ENCODE assay signal across 8 cellular contexts in the genomic region with DNA sequence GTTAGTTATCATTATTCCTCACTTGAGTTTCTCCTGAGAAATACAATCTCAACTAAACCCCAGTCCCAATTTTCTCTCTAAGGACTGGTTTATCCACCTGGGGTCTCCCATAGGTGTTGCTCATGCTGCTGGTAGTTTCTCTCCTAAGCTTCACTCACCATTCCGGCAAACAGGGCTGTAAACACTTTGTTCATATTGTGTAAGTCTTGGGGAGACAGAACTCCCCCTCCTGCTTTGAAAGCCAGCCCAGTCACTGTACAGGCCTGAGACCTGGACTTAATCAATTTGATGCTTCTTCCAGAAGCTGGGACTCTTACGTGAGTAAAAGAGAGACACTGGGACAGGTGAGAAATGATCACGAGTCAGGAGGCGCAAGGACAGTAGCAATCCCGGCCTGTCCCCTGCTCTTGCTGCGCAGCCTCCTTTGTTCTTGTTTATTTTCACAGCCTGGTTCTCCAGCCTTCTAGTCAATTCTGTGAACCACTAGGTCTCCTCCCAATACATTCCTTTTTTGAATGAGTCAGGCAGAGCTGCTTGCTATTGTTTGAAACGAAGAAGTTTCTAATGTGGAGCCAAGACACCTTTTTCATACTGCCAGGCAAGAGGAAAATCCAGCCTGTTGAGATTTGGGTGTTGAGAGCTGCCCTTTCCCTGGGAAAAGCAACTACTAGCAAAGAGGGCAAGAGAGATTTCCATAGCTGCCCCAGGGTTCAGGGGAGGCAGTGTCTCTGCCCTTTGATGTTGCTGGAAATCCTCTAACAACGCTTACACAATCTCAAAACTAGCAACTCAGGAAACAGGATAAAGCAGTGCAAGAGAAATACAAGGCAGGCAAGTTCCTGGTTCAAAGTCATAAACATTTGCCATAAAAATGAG. TPM values are rescaled to one million over a fixed set of nuclear protein-coding genes. Genes with fewer than 3 reads are reported as not detected.
DNase-seq lines count a peak whose midpoint lies in the region; TF ChIP-seq lines count a peak whose summit lies in the region.
"Had no signal": no experiment of that assay in that cellular context is flagged by ENCODE, and none has a peak within 500 bp of the region (broad histone marks: within the 10 kb centered on the region; RNA-seq: fewer than 3 reads in every experiment).

No MANE protein-coding gene starts in this region.

- peaks cover 6 to 42% (median 15%) of the 10 kb centered on the region in 4 donors for H3K4me1 ChIP-seq in liver (ENCODE audit: control insufficient read depth in 4 of 4, insufficient read depth in 4 of 4, low read length in 3 of 4)

- TF ChIP-seq CTCF in NB4 (IDR thresholded peaks at IDR 0.05; ENCODE audit: low read depth, low read length) (no peak), liver (IDR thresholded peaks at IDR 0.05; ENCODE audit: low read depth, low read length, missing input control) (no peak)

- H3K27ac ChIP-seq in liver (ENCODE audit: low read depth in 1 of 2, low read length in 2 of 2) (peak overlapping the region; percentile 91 to 98), temporal lobe (ENCODE audit: low read depth, low read length) (peak overlapping the region; percentile 70)

- no peaks in the 10 kb centered on the region for H3K9me3 ChIP-seq in liver (ENCODE audit: control insufficient read depth in 4 of 4, low read length in 3 of 4)

- DNase-seq in NB4 (ENCODE audit: low read depth) (peak; percentile 33), dedifferentiated amniotic fluid mesenchymal stem cell (ENCODE audit: extremely low spot score) (peak; percentile 47), DMS153 treated with DMSO at 0.1 percent for 48 hours (lab: John Stamatoyannopoulos, UW; ENCODE audit: unreplicated experiment) (no peak), OCI-M1 (lab: John Stamatoyannopoulos, UW) (no peak), cortex of kidney (lab: John Stamatoyannopoulos, UW) (no peak)
- DNase-seq: NCI-H524 had no signal

- peak; percentile 51 to 54 for TF ChIP-seq RAD21 in liver (IDR thresholded peaks at IDR 0.05)

- H3K36me3 ChIP-seq in liver (ENCODE audit: control insufficient read depth in 4 of 4, insufficient read depth in 3 of 4, low read depth in 1 of 4, low read length in 3 of 4), result no peaks in the 10 kb centered on the region

- H3K9ac ChIP-seq in liver (ENCODE audit: low read depth in 1 of 2, low read length in 2 of 2), result peak overlapping the region; percentile 58 to 70

- H3K27me3 ChIP-seq in liver (ENCODE audit: control insufficient read depth in 4 of 4, insufficient read depth in 4 of 4, low read length in 3 of 4), result no peaks in the 10 kb centered on the region

- no peak overlapping the region for H3K4me3 ChIP-seq in NB4 (ENCODE audit: low read depth, low read length)
- no peak overlapping the region for H3K4me3 ChIP-seq in liver (ENCODE audit: low read depth in 1 of 3, low read length in 3 of 3)

- 24% methylated on average over 8 of the region's 8 CpGs for WGBS in liver

- no peak for TF ChIP-seq POLR2A in NB4 (IDR thresholded peaks at IDR 0.05; ENCODE audit: extremely low read depth, insufficient read length)

TF ChIP-seq in liver, 16 proteins besides CTCF, POLR2A, EP300 and RAD21:
- TF ChIP-seq TAF1 (conservative IDR thresholded peaks at IDR 0.05) (peak; percentile 75), HNF4A (conservative IDR thresholded peaks at IDR 0.05) (peak; percentile 88 to 94), HNF4G (IDR thresholded peaks at IDR 0.05) (peak; percentile 68), FOXA1 (IDR thresholded peaks at IDR 0.05) (no peak), RXRA (IDR thresholded peaks at IDR 0.05) (peak; percentile 92 to 95), NR2F2 (IDR thresholded peaks at IDR 0.05) (no peak), FOXA2 (IDR thresholded peaks at IDR 0.05) (peak; percentile 61), JUND (IDR thresholded peaks at IDR 0.05) (peak in 1 of 2 donors; percentile 82), EGR1 (IDR thresholded peaks at IDR 0.05; ENCODE audit: low read depth in 2 of 2) (peak in 1 of 2 donors; percentile 82), GABPA (IDR thresholded peaks at IDR 0.05 in 1 of 2, conservative IDR thresholded peaks at IDR 0.05 in 1 of 2) (peak in 1 of 2 donors; percentile 58), SP1 (IDR thresholded peaks at IDR 0.05) (peak; percentile 95), YY1 (IDR thresholded peaks at IDR 0.05) (peak; percentile 88)
- TF ChIP-seq, protein P1, sequence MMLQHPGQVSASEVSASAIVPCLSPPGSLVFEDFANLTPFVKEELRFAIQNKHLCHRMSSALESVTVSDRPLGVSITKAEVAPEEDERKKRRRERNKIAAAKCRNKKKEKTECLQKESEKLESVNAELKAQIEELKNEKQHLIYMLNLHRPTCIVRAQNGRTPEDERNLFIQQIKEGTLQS (IDR thresholded peaks at IDR 0.05), result no peak
- TF ChIP-seq, protein P2, sequence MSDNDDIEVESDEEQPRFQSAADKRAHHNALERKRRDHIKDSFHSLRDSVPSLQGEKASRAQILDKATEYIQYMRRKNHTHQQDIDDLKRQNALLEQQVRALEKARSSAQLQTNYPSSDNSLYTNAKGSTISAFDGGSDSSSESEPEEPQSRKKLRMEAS (IDR thresholded peaks at IDR 0.05), result peak; percentile 91
- TF ChIP-seq, protein P3, sequence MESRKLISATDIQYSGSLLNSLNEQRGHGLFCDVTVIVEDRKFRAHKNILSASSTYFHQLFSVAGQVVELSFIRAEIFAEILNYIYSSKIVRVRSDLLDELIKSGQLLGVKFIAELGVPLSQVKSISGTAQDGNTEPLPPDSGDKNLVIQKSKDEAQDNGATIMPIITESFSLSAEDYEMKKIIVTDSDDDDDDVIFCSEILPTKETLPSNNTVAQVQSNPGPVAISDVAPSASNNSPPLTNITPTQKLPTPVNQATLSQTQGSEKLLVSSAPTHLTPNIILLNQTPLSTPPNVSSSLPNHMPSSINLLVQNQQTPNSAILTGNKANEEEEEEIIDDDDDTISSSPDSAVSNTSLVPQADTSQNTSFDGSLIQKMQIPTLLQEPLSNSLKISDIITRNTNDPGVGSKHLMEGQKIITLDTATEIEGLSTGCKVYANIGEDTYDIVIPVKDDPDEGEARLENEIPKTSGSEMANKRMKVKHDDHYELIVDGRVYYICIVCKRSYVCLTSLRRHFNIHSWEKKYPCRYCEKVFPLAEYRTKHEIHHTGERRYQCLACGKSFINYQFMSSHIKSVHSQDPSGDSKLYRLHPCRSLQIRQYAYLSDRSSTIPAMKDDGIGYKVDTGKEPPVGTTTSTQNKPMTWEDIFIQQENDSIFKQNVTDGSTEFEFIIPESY (IDR thresholded peaks at IDR 0.05), result peak; percentile 73
- TF ChIP-seq, protein P4, sequence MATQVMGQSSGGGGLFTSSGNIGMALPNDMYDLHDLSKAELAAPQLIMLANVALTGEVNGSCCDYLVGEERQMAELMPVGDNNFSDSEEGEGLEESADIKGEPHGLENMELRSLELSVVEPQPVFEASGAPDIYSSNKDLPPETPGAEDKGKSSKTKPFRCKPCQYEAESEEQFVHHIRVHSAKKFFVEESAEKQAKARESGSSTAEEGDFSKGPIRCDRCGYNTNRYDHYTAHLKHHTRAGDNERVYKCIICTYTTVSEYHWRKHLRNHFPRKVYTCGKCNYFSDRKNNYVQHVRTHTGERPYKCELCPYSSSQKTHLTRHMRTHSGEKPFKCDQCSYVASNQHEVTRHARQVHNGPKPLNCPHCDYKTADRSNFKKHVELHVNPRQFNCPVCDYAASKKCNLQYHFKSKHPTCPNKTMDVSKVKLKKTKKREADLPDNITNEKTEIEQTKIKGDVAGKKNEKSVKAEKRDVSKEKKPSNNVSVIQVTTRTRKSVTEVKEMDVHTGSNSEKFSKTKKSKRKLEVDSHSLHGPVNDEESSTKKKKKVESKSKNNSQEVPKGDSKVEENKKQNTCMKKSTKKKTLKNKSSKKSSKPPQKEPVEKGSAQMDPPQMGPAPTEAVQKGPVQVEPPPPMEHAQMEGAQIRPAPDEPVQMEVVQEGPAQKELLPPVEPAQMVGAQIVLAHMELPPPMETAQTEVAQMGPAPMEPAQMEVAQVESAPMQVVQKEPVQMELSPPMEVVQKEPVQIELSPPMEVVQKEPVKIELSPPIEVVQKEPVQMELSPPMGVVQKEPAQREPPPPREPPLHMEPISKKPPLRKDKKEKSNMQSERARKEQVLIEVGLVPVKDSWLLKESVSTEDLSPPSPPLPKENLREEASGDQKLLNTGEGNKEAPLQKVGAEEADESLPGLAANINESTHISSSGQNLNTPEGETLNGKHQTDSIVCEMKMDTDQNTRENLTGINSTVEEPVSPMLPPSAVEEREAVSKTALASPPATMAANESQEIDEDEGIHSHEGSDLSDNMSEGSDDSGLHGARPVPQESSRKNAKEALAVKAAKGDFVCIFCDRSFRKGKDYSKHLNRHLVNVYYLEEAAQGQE (IDR thresholded peaks at IDR 0.05), result peak; percentile 88
TF ChIP-seq in liver: peak in this region for 13.

RNA-seq across cellular contexts. Expression of a gene that starts 9.2 kb away (rescaled TPM):
- total RNA-seq in liver (10 to 100 TPM in 1 of 2 donors, 1 to 10 TPM in 1; 6.1 to 23.0 TPM), temporal lobe (2.2 TPM)
- polyA plus RNA-seq in liver, result 10 to 100 TPM; 13.7 to 28.5 TPM

RNA-seq across cellular contexts. Expression of a gene that starts 26.6 kb away (rescaled TPM):
- total RNA-seq in liver (1 to 10 TPM; 1.6 to 1.9 TPM), temporal lobe (4.7 TPM)
- polyA plus RNA-seq in liver, result 1 to 10 TPM; 1.3 to 2.2 TPM

RNA-seq across cellular contexts. Expression of a gene that starts 26.6 kb away (rescaled TPM):
- total RNA-seq in liver, result under 1 TPM in 1 of 2 donors, not detected in 1; 0.08 TPM
- under 1 TPM; 0.08 to 0.10 TPM for polyA plus RNA-seq in liver
- 0.98 TPM for total RNA-seq in temporal lobe

RNA-seq across cellular contexts. Expression of a gene that starts 26.8 kb away (rescaled TPM):
- total RNA-seq in liver (100 to 1,000 TPM in 1 of 2 donors, 10 to 100 TPM in 1; 62.5 to 103 TPM), temporal lobe (76.2 TPM)
- polyA plus RNA-seq in liver, result 1,000 to 10,000 TPM in 1 of 2 donors, 100 to 1,000 TPM in 1; 548 to 2,326 TPM

RNA-seq across cellular contexts. Expression of a gene that starts 33.8 kb away (rescaled TPM):
- total RNA-seq in liver (10 to 100 TPM; 12.0 to 56.7 TPM), temporal lobe (0.74 TPM)
- 100 to 1,000 TPM in 1 of 2 donors, 10 to 100 TPM in 1; 68.1 to 736 TPM for polyA plus RNA-seq in liver

Comparison
In these comparisons a context has a peak if more than half of its experiments do, and no peak if none do; other contexts are left out.
1. DNase-seq: peak in NB4 (single experiment) and dedifferentiated amniotic fluid mesenchymal stem cell (single experiment); none in DMS153 treated with DMSO at 0.1 percent for 48 hours (single experiment), OCI-M1 (single experiment) and cortex of kidney (single experiment).